22 cellular contexts compared by ENCODE assay signal in the genomic region with DNA sequence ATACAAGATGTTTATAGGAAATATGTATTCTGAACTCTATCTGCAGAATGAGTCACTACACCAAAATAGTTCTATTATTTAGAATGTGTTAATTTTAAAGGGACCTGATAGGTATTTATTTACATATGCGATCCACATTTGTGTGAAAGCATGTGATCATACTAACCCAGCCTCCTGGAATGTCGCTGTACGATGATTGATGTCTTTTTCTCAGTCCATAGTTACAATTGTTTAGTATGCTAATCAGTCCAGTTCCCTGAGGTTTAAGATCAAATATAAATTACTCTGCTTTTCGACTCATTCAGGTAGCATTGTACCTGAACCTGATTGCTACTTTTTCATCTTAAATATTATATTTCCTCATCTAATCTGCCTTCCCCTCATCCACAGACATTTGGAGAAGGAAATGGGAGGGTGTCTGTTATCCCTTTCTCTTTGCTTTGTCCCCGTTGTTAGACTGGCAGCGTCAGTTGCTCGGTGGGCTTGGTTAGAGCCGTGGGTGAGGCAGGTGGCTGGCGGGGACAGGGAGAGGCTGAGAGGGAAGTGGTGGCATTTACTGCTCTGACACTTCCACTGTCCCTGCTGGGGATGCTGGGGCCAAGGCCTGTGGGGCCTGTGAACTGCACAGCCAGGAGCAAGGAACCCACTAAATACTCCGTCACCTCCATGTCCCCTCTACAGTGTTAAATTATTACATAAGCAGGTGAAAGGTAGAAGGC. TPM values are rescaled to one million over a fixed set of nuclear protein-coding genes. Genes with fewer than 3 reads are reported as not detected.
"Had no signal": no experiment of that assay in that cellular context is flagged by ENCODE, and none has a peak within 500 bp of the region (broad histone marks: within the 10 kb centered on the region; RNA-seq: fewer than 3 reads in every experiment).

No MANE protein-coding gene starts in this region.

- H3K4me3 ChIP-seq: lung, transverse colon had no signal

- H3K9me3 ChIP-seq: transverse colon had no signal

- H3K27ac ChIP-seq: transverse colon had no signal

- H3K27me3 ChIP-seq: transverse colon had no signal

- DNase-seq: activated CD4-positive, alpha-beta memory T cell treated with anti-CD3 and anti-CD28 coated beads, Interleukin-2, amount 10 ng/mL, durations not matched to agents 7 days and 5 days; activated CD4-positive, alpha-beta T cell treated with anti-CD3 and anti-CD28 coated beads for 48 hours; activated CD4-positive, CD25-positive, alpha-beta regulatory T cell; activated naive CD4-positive, alpha-beta T cell treated with Interleukin-2 at 50 U/mL for 16 hours; activated naive CD8-positive, alpha-beta T cell treated with anti-CD3 and anti-CD28 coated beads, Interleukin-2, amount 10 ng/mL, durations not matched to agents 7 days and 5 days; activated T-cell treated with anti-CD3 and anti-CD28 coated beads, Interleukin-2, amount 50 U/mL, for 1 hour; central memory CD4-positive, alpha-beta T cell; foreskin melanocyte; glutamatergic neuron; hippocampal formation; midbrain; stimulated activated CD4-positive, alpha-beta T cell treated with anti-CD3 and anti-CD28 coated beads, Interleukin-2, amount 100 ng/mL, for 24 hours; stimulated activated naive CD8-positive, alpha-beta T cell treated with anti-CD3 and anti-CD28 coated beads, Interleukin-15, Interleukin-2, amounts not matched to agents 100 U/mL and 50 U/mL, for 24 hours; substantia nigra; T-helper 9 cell; transverse colon had no signal

- H3K27me3 Mint-ChIP-seq: brain had no signal

- H3K9me3 Mint-ChIP-seq: activated CD4-positive, alpha-beta memory T cell treated with anti-CD3 and anti-CD28 coated beads, Interleukin-2, amount 10 ng/mL, durations not matched to agents 7 days and 5 days; activated naive CD8-positive, alpha-beta T cell treated with anti-CD3 and anti-CD28 coated beads, Interleukin-2, amount 10 ng/mL, durations not matched to agents 7 days and 5 days; activated T-helper 2 cell treated with anti-CD3 and anti-CD28 coated beads, Interferon-gamma antibody, Interleukin-2, Interleukin-4, amounts not matched to agents 10 μg/mL and 5 μg/mL and 100 μg/mL, durations not matched to agents 14 hours and 24 hours and 36 hours; brain had no signal

- H3K4me3 Mint-ChIP-seq: activated naive CD8-positive, alpha-beta T cell treated with anti-CD3 and anti-CD28 coated beads, Interleukin-2, amount 10 ng/mL, durations not matched to agents 7 days and 5 days; brain had no signal

- H3K4me1 Mint-ChIP-seq: activated naive CD8-positive, alpha-beta T cell treated with anti-CD3 and anti-CD28 coated beads, Interleukin-2, amount 10 ng/mL, durations not matched to agents 7 days and 5 days had no signal

- H3K36me3 Mint-ChIP-seq: activated naive CD8-positive, alpha-beta T cell treated with anti-CD3 and anti-CD28 coated beads, Interleukin-2, amount 10 ng/mL, durations not matched to agents 7 days and 5 days; brain had no signal

- ATAC-seq: stimulated activated naive CD8-positive, alpha-beta T cell treated with anti-CD3 and anti-CD28 coated beads, Interleukin-15, Interleukin-2, amounts not matched to agents 100 U/mL and 50 U/mL, for 24 hours had no signal

- H3K27ac Mint-ChIP-seq: activated naive CD8-positive, alpha-beta T cell treated with anti-CD3 and anti-CD28 coated beads, Interleukin-2, amount 10 ng/mL, durations not matched to agents 7 days and 5 days; activated T-helper 2 cell treated with anti-CD3 and anti-CD28 coated beads, Interferon-gamma antibody, Interleukin-2, Interleukin-4, amounts not matched to agents 10 μg/mL and 5 μg/mL and 100 μg/mL, durations not matched to agents 14 hours and 24 hours and 36 hours; progenitor cell of endocrine pancreas had no signal

- H3K36me3 ChIP-seq: transverse colon had no signal

RNA-seq across cellular contexts. Expression of a gene that starts 27.7 kb away (rescaled TPM):
- total RNA-seq: activated CD4-positive, alpha-beta memory T cell treated with anti-CD3 and anti-CD28 coated beads, Interleukin-2, amount 10 ng/mL, durations not matched to agents 7 days and 5 days; activated naive CD8-positive, alpha-beta T cell treated with anti-CD3 and anti-CD28 coated beads, Interleukin-2, amount 10 ng/mL, durations not matched to agents 7 days and 5 days; activated T-helper 2 cell treated with anti-CD3 and anti-CD28 coated beads, Interferon-gamma antibody, Interleukin-2, Interleukin-4, amounts not matched to agents 10 μg/mL and 5 μg/mL and 100 μg/mL, durations not matched to agents 14 hours and 24 hours and 36 hours; epithelial cell of proximal tubule; progenitor cell of endocrine pancreas had no signal
- polyA plus RNA-seq: neural cell had no signal
